ENCODE assay signal across 2 cellular contexts in the genomic region with DNA sequence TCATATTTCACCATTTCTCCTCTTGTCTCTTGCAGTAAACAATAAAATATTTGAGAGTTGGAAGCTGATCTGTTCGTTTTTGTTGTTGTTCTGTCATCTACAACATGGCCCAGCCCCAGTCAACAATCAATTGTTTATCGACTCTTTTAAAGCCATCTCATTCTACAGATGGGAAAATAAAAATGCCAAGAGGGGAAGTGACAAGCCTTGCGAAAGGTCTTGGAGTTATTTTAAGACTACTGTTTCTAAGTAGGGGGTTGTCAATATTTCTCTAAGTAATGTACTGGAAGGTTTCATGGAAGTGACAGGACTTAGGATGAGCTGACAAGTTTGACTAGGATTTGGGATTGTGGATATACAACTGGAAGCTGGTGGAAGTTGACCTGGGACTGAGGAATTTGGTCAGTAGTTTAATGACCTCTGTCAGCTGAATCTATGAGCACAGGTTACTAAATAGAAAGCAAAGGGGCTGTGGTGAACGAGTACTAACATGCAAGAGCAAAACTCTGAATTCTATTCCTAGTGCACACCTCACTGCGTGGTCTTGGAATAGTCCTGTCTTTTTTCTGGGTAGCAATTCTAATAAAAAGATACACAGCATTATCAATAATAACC.
TF ChIP-seq lines count a peak whose summit lies in the region.

No MANE protein-coding gene starts in this region.

TF ChIP-seq in liver, 16 proteins besides CTCF, POLR2A, EP300 and RAD21:
- TF ChIP-seq HNF4A (conservative IDR thresholded peaks at IDR 0.05) (peak in 1 of 2 donors; percentile 52), SP1 (IDR thresholded peaks at IDR 0.05) (peak; percentile 45), RXRA (IDR thresholded peaks at IDR 0.05) (peak; percentile 83 to 92), JUND (IDR thresholded peaks at IDR 0.05) (no peak), TAF1 (conservative IDR thresholded peaks at IDR 0.05) (no peak)

TF ChIP-seq in HepG2, 621 proteins besides CTCF, POLR2A, EP300 and RAD21:
- no peak for TF ChIP-seq CREM (IDR thresholded peaks at IDR 0.05)
- TF ChIP-seq CREM (CRISPR knock-in tag; IDR thresholded peaks at IDR 0.05) = no peak
- TF ChIP-seq, protein P1, sequence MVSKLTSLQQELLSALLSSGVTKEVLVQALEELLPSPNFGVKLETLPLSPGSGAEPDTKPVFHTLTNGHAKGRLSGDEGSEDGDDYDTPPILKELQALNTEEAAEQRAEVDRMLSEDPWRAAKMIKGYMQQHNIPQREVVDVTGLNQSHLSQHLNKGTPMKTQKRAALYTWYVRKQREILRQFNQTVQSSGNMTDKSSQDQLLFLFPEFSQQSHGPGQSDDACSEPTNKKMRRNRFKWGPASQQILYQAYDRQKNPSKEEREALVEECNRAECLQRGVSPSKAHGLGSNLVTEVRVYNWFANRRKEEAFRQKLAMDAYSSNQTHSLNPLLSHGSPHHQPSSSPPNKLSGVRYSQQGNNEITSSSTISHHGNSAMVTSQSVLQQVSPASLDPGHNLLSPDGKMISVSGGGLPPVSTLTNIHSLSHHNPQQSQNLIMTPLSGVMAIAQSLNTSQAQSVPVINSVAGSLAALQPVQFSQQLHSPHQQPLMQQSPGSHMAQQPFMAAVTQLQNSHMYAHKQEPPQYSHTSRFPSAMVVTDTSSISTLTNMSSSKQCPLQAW (CRISPR knock-in tag; IDR thresholded peaks at IDR 0.05) = no peak
- TF ChIP-seq BHLHE40 (IDR thresholded peaks at IDR 0.05; ENCODE audit: low read length) = no peak
- no peak for TF ChIP-seq ZSCAN30 (CRISPR knock-in tag; IDR thresholded peaks at IDR 0.05)
- TF ChIP-seq SETDB1 (CRISPR knock-in tag; IDR thresholded peaks at IDR 0.05; ENCODE audit: borderline replicate concordance) = no peak
- no peak for TF ChIP-seq TBL1XR1 (IDR thresholded peaks at IDR 0.05; ENCODE audit: borderline replicate concordance, low read length, partially characterized antibody)
- no peak for TF ChIP-seq ZNF253 (CRISPR knock-in tag; IDR thresholded peaks at IDR 0.05; ENCODE audit: borderline replicate concordance)
- no peak for TF ChIP-seq MEF2D (CRISPR knock-in tag; IDR thresholded peaks at IDR 0.05)
- TF ChIP-seq ISL2 (CRISPR knock-in tag; IDR thresholded peaks at IDR 0.05) = no peak
- TF ChIP-seq RAD51 (IDR thresholded peaks at IDR 0.05; ENCODE audit: borderline replicate concordance) = no peak
- TF ChIP-seq, protein P2, sequence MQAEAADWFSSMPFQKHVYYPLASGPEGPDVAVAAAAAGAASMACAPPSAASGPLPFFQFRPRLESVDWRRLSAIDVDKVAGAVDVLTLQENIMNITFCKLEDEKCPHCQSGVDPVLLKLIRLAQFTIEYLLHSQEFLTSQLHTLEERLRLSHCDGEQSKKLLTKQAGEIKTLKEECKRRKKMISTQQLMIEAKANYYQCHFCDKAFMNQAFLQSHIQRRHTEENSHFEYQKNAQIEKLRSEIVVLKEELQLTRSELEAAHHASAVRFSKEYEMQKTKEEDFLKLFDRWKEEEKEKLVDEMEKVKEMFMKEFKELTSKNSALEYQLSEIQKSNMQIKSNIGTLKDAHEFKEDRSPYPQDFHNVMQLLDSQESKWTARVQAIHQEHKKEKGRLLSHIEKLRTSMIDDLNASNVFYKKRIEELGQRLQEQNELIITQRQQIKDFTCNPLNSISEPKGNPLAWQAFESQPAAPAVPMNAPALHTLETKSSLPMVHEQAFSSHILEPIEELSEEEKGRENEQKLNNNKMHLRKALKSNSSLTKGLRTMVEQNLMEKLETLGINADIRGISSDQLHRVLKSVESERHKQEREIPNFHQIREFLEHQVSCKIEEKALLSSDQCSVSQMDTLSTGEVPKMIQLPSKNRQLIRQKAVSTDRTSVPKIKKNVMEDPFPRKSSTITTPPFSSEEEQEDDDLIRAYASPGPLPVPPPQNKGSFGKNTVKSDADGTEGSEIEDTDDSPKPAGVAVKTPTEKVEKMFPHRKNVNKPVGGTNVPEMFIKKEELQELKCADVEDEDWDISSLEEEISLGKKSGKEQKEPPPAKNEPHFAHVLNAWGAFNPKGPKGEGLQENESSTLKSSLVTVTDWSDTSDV (CRISPR knock-in tag; IDR thresholded peaks at IDR 0.05) = no peak
- no peak for TF ChIP-seq SP1 (IDR thresholded peaks at IDR 0.05)
- TF ChIP-seq SP1 (CRISPR knock-in tag; IDR thresholded peaks at IDR 0.05) = no peak
